ENCODE assay signal across 9 cellular contexts in genomic region chr12:29710104-29710503, GRCh38.
DNase-seq lines count a peak whose midpoint lies in the region; ATAC-seq and TF ChIP-seq lines count a peak whose summit lies in the region.
"Had no signal": no experiment of that assay in that cellular context is flagged by ENCODE, and none has a peak within 500 bp of the region (broad histone marks: within the 10 kb centered on the region; RNA-seq: fewer than 3 reads in every experiment).

No MANE protein-coding gene starts in this region.

- H3K4me1 Mint-ChIP-seq in brain = peaks cover 90% of the 10 kb centered on the region

- DNase-seq in NCI-H524 (lab: John Stamatoyannopoulos, UW) (peak; percentile 11 to 35), NCI-H524 treated with DMSO at 0.1 percent for 48 hours (lab: John Stamatoyannopoulos, UW) (no peak), iPS-NIHi11 (ENCODE audit: low spot score) (peak; percentile 32), suprapubic skin (ENCODE audit: low spot score in 2 of 2) (no peak), GM10266 (ENCODE audit: extremely low spot score) (no peak), GDM1 (lab: John Stamatoyannopoulos, UW) (no peak)
- DNase-seq: MG63 had no signal

- TF ChIP-seq POLR2A in suprapubic skin (IDR thresholded peaks at IDR 0.05) = no peak

- no peaks in the 10 kb centered on the region for H3K9me3 ChIP-seq in suprapubic skin
- H3K9me3 ChIP-seq: MG63 had no signal

- H3K27me3 ChIP-seq in suprapubic skin = no peaks in the 10 kb centered on the region
- H3K27me3 ChIP-seq: MG63 had no signal

- no peak overlapping the region for H3K4me3 ChIP-seq in suprapubic skin
- H3K4me3 ChIP-seq: MG63 had no signal

- TF ChIP-seq EP300 in suprapubic skin (IDR thresholded peaks at IDR 0.05) = no peak

- H3K27me3 Mint-ChIP-seq in brain = no peaks in the 10 kb centered on the region

- peak overlapping the region; percentile 13 to 76 (median 67) for H3K4me3 Mint-ChIP-seq in brain

- TF ChIP-seq CTCF in brain (conservative IDR thresholded peaks at IDR 0.05) (no peak), suprapubic skin (IDR thresholded peaks at IDR 0.05) (no peak), GM10266 (IDR thresholded peaks at IDR 0.05; ENCODE audit: control insufficient read depth, insufficient read depth, low read depth, missing control alignments) (no peak)

- H3K36me3 ChIP-seq in suprapubic skin = no peaks in the 10 kb centered on the region
- H3K36me3 ChIP-seq: MG63 had no signal

- H3K36me3 Mint-ChIP-seq in brain = no peaks in the 10 kb centered on the region

- no peak for ATAC-seq in GM21447 (IDR thresholded peaks at IDR 0.05; ENCODE audit: unreplicated experiment)

- no peaks in the 10 kb centered on the region for H3K9me3 Mint-ChIP-seq in brain

- H3K4me1 ChIP-seq in suprapubic skin = peaks cover 27% of the 10 kb centered on the region

- WGBS in suprapubic skin = 28% methylated on average over 5 of the region's 5 CpGs

- peak overlapping the region; percentile 85 to 93 (median 91) for H3K27ac Mint-ChIP-seq in brain

- H3K27ac ChIP-seq in suprapubic skin = peak overlapping the region; percentile 45

Comparison
In these comparisons a context has a peak if more than half of its experiments do, and no peak if none do; other contexts are left out.
1. DNase-seq: peak in NCI-H524 (2 of 2) and iPS-NIHi11 (single experiment); none in NCI-H524 treated with DMSO at 0.1 percent for 48 hours (single experiment), suprapubic skin (0 of 2), GM10266 (single experiment) and GDM1 (single experiment).